1 cellular context compared by ENCODE assay signal in genomic region chr20:2838847-2839671, GRCh38.
TF ChIP-seq lines count a peak whose summit lies in the region.

No MANE protein-coding gene starts in this region.

TF ChIP-seq in endothelial cell of umbilical vein, 7 proteins besides CTCF, POLR2A, EP300 and RAD21:
- TF ChIP-seq JUN (IDR thresholded peaks at IDR 0.05; ENCODE audit: borderline replicate concordance, insufficient read depth, insufficient read length, low read depth) (no peak), GATA2 (IDR thresholded peaks at IDR 0.05; ENCODE audit: insufficient read depth, insufficient read length, low read depth, low read length) (no peak), MAX (IDR thresholded peaks at IDR 0.05; ENCODE audit: insufficient read depth, insufficient read length) (no peak), EZH2 (IDR thresholded peaks at IDR 0.05; ENCODE audit: borderline replicate concordance, low read depth, low read length, severe bottlenecking) (no peak), FOS (IDR thresholded peaks at IDR 0.05; ENCODE audit: borderline replicate concordance, insufficient read depth, low read length) (no peak), MYC (IDR thresholded peaks at IDR 0.05; ENCODE audit: low read depth, low read length) (no peak), POLR2AphosphoS5 (IDR thresholded peaks at IDR 0.05; ENCODE audit: insufficient read depth, low read depth, low read length) (no peak)
TF ChIP-seq in endothelial cell of umbilical vein: peak in this region for 0.
